ENCODE assay signal across 8 cellular contexts in genomic region chr19:18831524-18832330, GRCh38. TPM values are rescaled to one million over a fixed set of nuclear protein-coding genes. Genes with fewer than 3 reads are reported as not detected.
A peak's percentile ranks its signal among the peaks of the same experiment; 100 is the strongest.
DNase-seq lines count a peak whose midpoint lies in the region; ATAC-seq and TF ChIP-seq lines count a peak whose summit lies in the region.

UPF1 (plus strand) TSS chr19:18831959; CDS start chr19:18832210, 251 bp downstream.

- peak; percentile 79 for ATAC-seq in GM19025 (IDR thresholded peaks at IDR 0.05; ENCODE audit: low read depth, unreplicated experiment)
- ATAC-seq in HG03280 (IDR thresholded peaks at IDR 0.05; ENCODE audit: unreplicated experiment) = peak; percentile 74

- DNase-seq in AG09309 (ENCODE audit: low read depth) (no peak), NCI-H446 (lab: John Stamatoyannopoulos, UW) (peak; percentile 89 to 97), cerebellar cortex (ENCODE audit: low spot score) (peak; percentile 89), kidney epithelial cell (ENCODE audit: low read depth) (peak; percentile 69)
- DNase-seq in activated CD4-positive, CD25-positive, alpha-beta regulatory T cell treated with anti-CD3 and anti-CD28 coated beads, Interleukin-2, amount 50 U/mL, for 72 hours = peak; percentile 98
- DNase-seq in stimulated activated CD4-positive, alpha-beta T cell treated with anti-CD3 and anti-CD28 coated beads, Interleukin-15, amount 100 ng/mL, for 48 hours (ENCODE audit: low read depth in 2 of 2) = peak; percentile 91

- H3K4me3 ChIP-seq in AG09309 (ENCODE audit: control insufficient read depth, low read depth, low read length) (peak within 1 kb of the TSS; percentile 94), kidney epithelial cell (ENCODE audit: low read depth, low read length) (peak within 1 kb of the TSS; percentile 87)

- TF ChIP-seq CTCF in AG09309 (IDR thresholded peaks at IDR 0.05; ENCODE audit: control insufficient read depth, insufficient read depth, low read depth, low read length, missing control alignments) (no peak), kidney epithelial cell (IDR thresholded peaks at IDR 0.05; ENCODE audit: insufficient read depth, low read length, poor library complexity, severe bottlenecking) (no peak)

- H3K27me3 ChIP-seq in kidney epithelial cell (ENCODE audit: control insufficient read depth, insufficient read depth, low read length) = no peaks in the 10 kb centered on the region

- H3K36me3 ChIP-seq in kidney epithelial cell (ENCODE audit: control insufficient read depth, insufficient read depth, low read length) = no peaks in the 10 kb centered on the region

RNA-seq across cellular contexts. Expression of gene UPF1, which starts in this region (rescaled TPM):
- total RNA-seq in kidney epithelial cell = 71.6 and 81.1 TPM in 2 replicates
